ENCODE assay signal across 8 cellular contexts in the genomic region with DNA sequence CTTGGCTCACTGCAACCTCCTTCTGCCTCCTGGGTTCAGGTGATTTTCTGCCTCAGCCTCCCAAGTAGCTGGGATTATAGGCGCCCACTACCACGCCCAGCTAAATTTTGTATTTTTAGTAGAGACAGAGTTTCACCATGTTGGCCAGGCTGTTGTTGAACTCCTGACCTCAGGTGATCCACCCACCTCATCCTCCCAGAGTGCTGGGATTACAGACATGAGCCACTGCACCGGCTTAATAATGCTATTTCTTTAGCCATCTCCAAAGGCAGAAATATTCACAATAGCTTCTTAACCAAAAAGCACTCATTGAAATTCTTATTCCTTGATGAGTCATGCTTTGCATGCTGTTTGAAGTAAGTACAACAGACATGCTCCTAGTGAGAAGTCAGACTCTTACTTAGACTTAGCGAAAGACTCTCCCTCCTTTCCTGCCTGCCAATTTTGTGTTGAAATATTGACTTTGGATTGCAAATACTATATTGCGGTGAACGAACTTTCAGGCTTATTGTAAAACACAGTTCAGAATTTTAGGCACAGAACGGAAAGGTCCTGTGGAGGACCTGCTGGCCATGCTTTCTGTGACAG. TPM values are rescaled to one million over a fixed set of nuclear protein-coding genes. Genes with fewer than 3 reads are reported as not detected.
DNase-seq lines count a peak whose midpoint lies in the region; ATAC-seq and TF ChIP-seq lines count a peak whose summit lies in the region.

No MANE protein-coding gene starts in this region.

- H3K9ac ChIP-seq in SK-N-MC (ENCODE audit: insufficient read length) (peak overlapping the region; percentile 79), fibroblast of lung (ENCODE audit: insufficient read depth, low read length) (no peak overlapping the region)

- no peaks in the 10 kb centered on the region for H3K27me3 Mint-ChIP-seq in T-helper 2 cell treated with Interferon-gamma antibody and Interleukin-4, amounts not matched to agents 5 μg/mL and 100 μg/mL, for 36 hours (ENCODE audit: low read depth)
- no peaks in the 10 kb centered on the region for H3K27me3 Mint-ChIP-seq in stimulated activated memory B cell treated with anti-CD40 and anti-IgM and Interleukin-4, amounts not matched to agents 10 μg/mL and 1 μg/mL and 100 μg/mL, for 72 hours

- H3K4me1 ChIP-seq in fibroblast of lung (ENCODE audit: control insufficient read depth, extremely low read depth, insufficient read depth, low read length), result peaks cover 13% of the 10 kb centered on the region

- H3K9me3 Mint-ChIP-seq in T-helper 2 cell treated with Interferon-gamma antibody and Interleukin-4, amounts not matched to agents 5 μg/mL and 100 μg/mL, for 36 hours, result no peaks in the 10 kb centered on the region
- no peaks in the 10 kb centered on the region for H3K9me3 Mint-ChIP-seq in stimulated activated memory B cell treated with anti-CD40 and anti-IgM and Interleukin-4, amounts not matched to agents 10 μg/mL and 1 μg/mL and 100 μg/mL, for 72 hours

- DNase-seq in T-helper 2 cell treated with Interferon-gamma antibody and Interleukin-4, amounts not matched to agents 5 μg/mL and 100 μg/mL, for 36 hours (ENCODE audit: low spot score), result no peak
- DNase-seq in T-helper 2 cell (no peak), SK-N-MC (ENCODE audit: low read depth, low spot score) (no peak), fibroblast of lung (ENCODE audit: low read depth in 2 of 2) (peak; percentile 95 to 96), UCSD-AML1 (lab: John Stamatoyannopoulos, UW; ENCODE audit: unreplicated experiment) (no peak)

- H3K9me3 ChIP-seq in SK-N-MC (ENCODE audit: low read depth, low read length) (no peaks in the 10 kb centered on the region), fibroblast of lung (ENCODE audit: control insufficient read depth, insufficient read depth, low read depth, low read length) (no peaks in the 10 kb centered on the region)

- H3K79me2 ChIP-seq in fibroblast of lung (ENCODE audit: control insufficient read depth, insufficient read depth, low read length), result peaks cover 93% of the 10 kb centered on the region

- no peak for ATAC-seq in stimulated activated memory B cell treated with anti-CD40 and anti-IgM and Interleukin-4, amounts not matched to agents 10 μg/mL and 1 μg/mL and 100 μg/mL, for 72 hours
- no peak for ATAC-seq in activated CD4-positive, CD25-positive, alpha-beta regulatory T cell treated with anti-CD3 and anti-CD28 coated beads, Interleukin-2, amount 50 U/mL, for 24 hours
- ATAC-seq in GM18867 (IDR thresholded peaks at IDR 0.05; ENCODE audit: unreplicated experiment), result no peak

- H3K4me1 Mint-ChIP-seq in T-helper 2 cell treated with Interferon-gamma antibody and Interleukin-4, amounts not matched to agents 5 μg/mL and 100 μg/mL, for 36 hours (ENCODE audit: low read depth), result peaks cover 67% of the 10 kb centered on the region
- peaks cover 76% of the 10 kb centered on the region for H3K4me1 Mint-ChIP-seq in stimulated activated memory B cell treated with anti-CD40 and anti-IgM and Interleukin-4, amounts not matched to agents 10 μg/mL and 1 μg/mL and 100 μg/mL, for 72 hours

- TF ChIP-seq CTCF in fibroblast of lung (conservative IDR thresholded peaks at IDR 0.05 in 1 of 2, IDR thresholded peaks at IDR 0.05 in 1 of 2; ENCODE audit: low read depth in 1 of 2, low read length in 2 of 2), result no peak

- peaks cover 21% of the 10 kb centered on the region for H4K20me1 ChIP-seq in fibroblast of lung (ENCODE audit: control insufficient read depth, extremely low read depth, insufficient read depth, low read length)

- peaks cover 57% of the 10 kb centered on the region for H3K36me3 Mint-ChIP-seq in T-helper 2 cell treated with Interferon-gamma antibody and Interleukin-4, amounts not matched to agents 5 μg/mL and 100 μg/mL, for 36 hours (ENCODE audit: low read depth)
- peaks cover 52% of the 10 kb centered on the region for H3K36me3 Mint-ChIP-seq in stimulated activated memory B cell treated with anti-CD40 and anti-IgM and Interleukin-4, amounts not matched to agents 10 μg/mL and 1 μg/mL and 100 μg/mL, for 72 hours

- peak overlapping the region; percentile 100 for H3K4me3 Mint-ChIP-seq in T-helper 2 cell treated with Interferon-gamma antibody and Interleukin-4, amounts not matched to agents 5 μg/mL and 100 μg/mL, for 36 hours
- H3K4me3 Mint-ChIP-seq in stimulated activated memory B cell treated with anti-CD40 and anti-IgM and Interleukin-4, amounts not matched to agents 10 μg/mL and 1 μg/mL and 100 μg/mL, for 72 hours, result peak overlapping the region; percentile 74

- peak overlapping the region; percentile 21 for H3K4me2 ChIP-seq in fibroblast of lung (ENCODE audit: extremely low read depth, insufficient read depth, low read length)

- H3K27ac Mint-ChIP-seq in T-helper 2 cell treated with Interferon-gamma antibody and Interleukin-4, amounts not matched to agents 5 μg/mL and 100 μg/mL, for 36 hours, result peak overlapping the region; percentile 50
- H3K27ac Mint-ChIP-seq in stimulated activated memory B cell treated with anti-CD40 and anti-IgM and Interleukin-4, amounts not matched to agents 10 μg/mL and 1 μg/mL and 100 μg/mL, for 72 hours, result peak overlapping the region; percentile 98

- H3K27me3 ChIP-seq in fibroblast of lung (ENCODE audit: control insufficient read depth, insufficient read depth, low read length), result no peaks in the 10 kb centered on the region

- no peak overlapping the region for H2AFZ ChIP-seq in fibroblast of lung (ENCODE audit: low read length)

- H3K27ac ChIP-seq in SK-N-MC (peak overlapping the region; percentile 94), fibroblast of lung (ENCODE audit: insufficient read depth, low read length) (no peak overlapping the region)

- peak overlapping the region; percentile 73 for H3K4me3 ChIP-seq in SK-N-MC
- H3K4me3 ChIP-seq in fibroblast of lung (replicated peaks in 1 of 4; ENCODE audit: control extremely low read depth in 1 of 4, insufficient read depth in 1 of 4, low read depth in 3 of 4, low read length in 4 of 4), result peak overlapping the region in 2 of 4 experiments; percentile 18 to 32

- H3K36me3 ChIP-seq in SK-N-MC (ENCODE audit: insufficient read depth, low read length) (peaks cover 15% of the 10 kb centered on the region; the same call in 1 of the 2 replicates), fibroblast of lung (ENCODE audit: control insufficient read depth, insufficient read depth, low read length) (no peaks in the 10 kb centered on the region)

RNA-seq across cellular contexts. Expression of a gene that starts 4.4 kb away (rescaled TPM):
- total RNA-seq in fibroblast of lung, result 120 and 177 TPM in 2 replicates
- polyA plus RNA-seq in fibroblast of lung, result 450 and 479 TPM in 2 replicates
- 337 and 355 TPM in 2 replicates for polyA plus RNA-seq in fibroblast of lung (2012)
- polyA minus RNA-seq in fibroblast of lung (ENCODE audit: low replicate concordance), result 112 and 139 TPM in 2 replicates

Comparison
In these comparisons a context has a peak if more than half of its experiments do, and no peak if none do; other contexts are left out.
1. DNase-seq: peak in fibroblast of lung (2 of 2); none in T-helper 2 cell treated with Interferon-gamma antibody and Interleukin-4, amounts not matched to agents 5 μg/mL and 100 μg/mL, for 36 hours (single experiment), T-helper 2 cell (0 of 5), SK-N-MC (single experiment) and UCSD-AML1 (single experiment).